ENCODE assay signal across 8 cellular contexts in genomic region chr7:105005006-105005405, GRCh38. TPM values are rescaled to one million over a fixed set of nuclear protein-coding genes. Genes with fewer than 3 reads are reported as not detected.
DNase-seq lines count a peak whose midpoint lies in the region; ATAC-seq and TF ChIP-seq lines count a peak whose summit lies in the region.
"Not testable (repeated sequence)": the region's sequence is repeated elsewhere in the genome, so short reads cannot be mapped to it uniquely, and the experiment has no call there.

No MANE protein-coding gene starts in this region.

- not testable (repeated sequence) for H2BK15ac ChIP-seq in H9 (ENCODE audit: low read depth, low read length)

- H3K27me3 ChIP-seq in H9 (ENCODE audit: insufficient read depth, low read length); colonic mucosa; left ventricle myocardium inferior (ENCODE audit: low read depth): not testable (repeated sequence)

- not testable (repeated sequence) for H2AFZ ChIP-seq in H9 (ENCODE audit: low read length)

- H3K27me3 Mint-ChIP-seq in H9 (ENCODE audit: low read depth); T-helper 2 cell treated with Interferon-gamma antibody and Interleukin-4, amounts not matched to agents 5 μg/mL and 100 μg/mL, for 36 hours (ENCODE audit: low read depth); activated T-helper 17 cell treated with anti-CD3 and anti-CD28 coated beads, Interleukin-2, amount 50 U/mL, for 72 hours; naive thymus-derived CD8-positive, alpha-beta T cell: not testable (repeated sequence)

- not testable (repeated sequence) for H4K8ac ChIP-seq in H9 (replicated peaks; ENCODE audit: insufficient read length, low read depth, low read length)

- H3K36me3 ChIP-seq in colonic mucosa; left ventricle myocardium inferior; urinary bladder (ENCODE audit: insufficient read depth): not testable (repeated sequence)

- H3T11ph ChIP-seq in H9 (ENCODE audit: low read length): not testable (repeated sequence)

- H3K79me1 ChIP-seq in H9 (ENCODE audit: insufficient read depth, low read depth, low read length, poor library complexity, severe bottlenecking): not testable (repeated sequence)

- not testable (repeated sequence) for H3K4me3 Mint-ChIP-seq in H9; stimulated activated effector memory CD8-positive, alpha-beta T cell treated with anti-CD3 and anti-CD28 coated beads, Interleukin-12 subunit alpha, Interleukin-12 subunit beta, amount 100 ng/mL, for 72 hours
- H3K4me3 Mint-ChIP-seq in T-helper 2 cell treated with Interferon-gamma antibody and Interleukin-4, amounts not matched to agents 5 μg/mL and 100 μg/mL, for 36 hours: peak overlapping the region; percentile 43
- peak overlapping the region; percentile 66 for H3K4me3 Mint-ChIP-seq in activated T-helper 17 cell treated with anti-CD3 and anti-CD28 coated beads, Interleukin-2, amount 50 U/mL, for 72 hours
- peak overlapping the region in 9 of 10 donors; percentile 6 to 66 (median 51) for H3K4me3 Mint-ChIP-seq in naive thymus-derived CD8-positive, alpha-beta T cell

- not testable (repeated sequence) for H3K14ac ChIP-seq in H9 (ENCODE audit: insufficient read depth, low read length)

- H3K9me3 Mint-ChIP-seq in H9; T-helper 2 cell treated with Interferon-gamma antibody and Interleukin-4, amounts not matched to agents 5 μg/mL and 100 μg/mL, for 36 hours; activated T-helper 17 cell treated with anti-CD3 and anti-CD28 coated beads, Interleukin-2, amount 50 U/mL, for 72 hours; naive thymus-derived CD8-positive, alpha-beta T cell; stimulated activated effector memory CD8-positive, alpha-beta T cell treated with anti-CD3 and anti-CD28 coated beads, Interleukin-12 subunit alpha, Interleukin-12 subunit beta, amount 100 ng/mL, for 72 hours: not testable (repeated sequence)

- intact Hi-C loops in colonic mucosa (cut with DNase I); left ventricle myocardium inferior (cut with micrococcal nuclease): not testable (repeated sequence)

- no CpG with 5 or more reads among the region's 8 CpGs for WGBS in H9 (ENCODE audit: extremely low coverage, insufficient read length, low lambda C conversion rate)
- WGBS in urinary bladder: 90% methylated on average over 8 of the region's 8 CpGs

- H3K9me3 ChIP-seq in H9 (ENCODE audit: control insufficient read depth, low read depth, low read length); colonic mucosa; left ventricle myocardium inferior (replicated peaks): not testable (repeated sequence)

- not testable (repeated sequence) for H3K9ac ChIP-seq in H9 (ENCODE audit: extremely low read depth, insufficient read length, low read length)
- H3K9ac ChIP-seq in colonic mucosa (ENCODE audit: low read depth in 2 of 2, low read length in 2 of 2): peak overlapping the region in 1 of 2 donors; percentile 42

- peaks cover 52 to 59% of the 10 kb centered on the region in 2 experiments for H3K4me1 Mint-ChIP-seq in H9
- H3K4me1 Mint-ChIP-seq in T-helper 2 cell treated with Interferon-gamma antibody and Interleukin-4, amounts not matched to agents 5 μg/mL and 100 μg/mL, for 36 hours (ENCODE audit: low read depth): peaks cover 63% of the 10 kb centered on the region
- H3K4me1 Mint-ChIP-seq in activated T-helper 17 cell treated with anti-CD3 and anti-CD28 coated beads, Interleukin-2, amount 50 U/mL, for 72 hours: peaks cover 48% of the 10 kb centered on the region
- H3K4me1 Mint-ChIP-seq in naive thymus-derived CD8-positive, alpha-beta T cell: peaks cover 32 to 97% (median 90%) of the 10 kb centered on the region in 4 donors
- H3K4me1 Mint-ChIP-seq in stimulated activated effector memory CD8-positive, alpha-beta T cell treated with anti-CD3 and anti-CD28 coated beads, Interleukin-12 subunit alpha, Interleukin-12 subunit beta, amount 100 ng/mL, for 72 hours: peaks cover 62% of the 10 kb centered on the region

- not testable (repeated sequence) for H4K91ac ChIP-seq in H9 (ENCODE audit: insufficient read length, low read depth, low read length)

- H3K79me2 ChIP-seq in H9 (ENCODE audit: insufficient read depth, low read length): peaks cover 67% of the 10 kb centered on the region

- H3K4ac ChIP-seq in H9 (ENCODE audit: low read depth, low read length): not testable (repeated sequence)

- not testable (repeated sequence) for H2BK20ac ChIP-seq in H9 (ENCODE audit: low read depth, low read length, poor library complexity, severe bottlenecking)

- H4K5ac ChIP-seq in H9 (ENCODE audit: insufficient read length, low read depth, low read length): not testable (repeated sequence)

- H2BK12ac ChIP-seq in H9 (ENCODE audit: insufficient read length, low read depth, low read length): not testable (repeated sequence)

- not testable (repeated sequence) for ATAC-seq in activated T-helper 17 cell treated with anti-CD3 and anti-CD28 coated beads, Interleukin-2, amount 50 U/mL, for 72 hours (replicated peaks); naive thymus-derived CD8-positive, alpha-beta T cell; stimulated activated effector memory CD8-positive, alpha-beta T cell treated with anti-CD3 and anti-CD28 coated beads, Interleukin-12 subunit alpha, Interleukin-12 subunit beta, amount 100 ng/mL, for 72 hours

- H2AK5ac ChIP-seq in H9 (ENCODE audit: insufficient read length, low read length): not testable (repeated sequence)

- H3K18ac ChIP-seq in H9 (ENCODE audit: insufficient read length, low read depth, low read length): not testable (repeated sequence)

- H2BK5ac ChIP-seq in H9 (ENCODE audit: insufficient read length, low read length): not testable (repeated sequence)

- not testable (repeated sequence) for DNase-seq in H9; T-helper 2 cell treated with Interferon-gamma antibody and Interleukin-4, amounts not matched to agents 5 μg/mL and 100 μg/mL, for 36 hours (ENCODE audit: low spot score); colonic mucosa; left ventricle myocardium inferior; naive thymus-derived CD8-positive, alpha-beta T cell; stimulated activated effector memory CD8-positive, alpha-beta T cell treated with anti-CD3 and anti-CD28 coated beads, Interleukin-12 subunit alpha, Interleukin-12 subunit beta, amount 100 ng/mL, for 72 hours (ENCODE audit: low spot score in 2 of 2)

- H3K23ac ChIP-seq in H9 (ENCODE audit: insufficient read length, low read depth, low read length): not testable (repeated sequence)

- not testable (repeated sequence) for H2BK120ac ChIP-seq in H9 (ENCODE audit: low read depth, low read length, poor library complexity, severe bottlenecking)

- TF ChIP-seq CTCF in H9 (conservative IDR thresholded peaks at IDR 0.05); colonic mucosa (IDR thresholded peaks at IDR 0.05); left ventricle myocardium inferior (IDR thresholded peaks at IDR 0.05; ENCODE audit: borderline replicate concordance): not testable (repeated sequence)

- not testable (repeated sequence) for H3K4me3 ChIP-seq in colonic mucosa; left ventricle myocardium inferior; urinary bladder (ENCODE audit: low read depth, low read length)

- H3K23me2 ChIP-seq in H9 (ENCODE audit: insufficient read length, low read depth, low read length, poor library complexity, severe bottlenecking): not testable (repeated sequence)

- POLR2A ChIA-PET in naive thymus-derived CD8-positive, alpha-beta T cell (lab: Charles Lee): interaction anchor here (6.4 to 14.6 kb wide), 2 partner anchors 9 to 22 kb away, joined by 30 to 500 read pairs; partner anchors contain the start of gene KMT2E

- H3K4me2 ChIP-seq in H9 (ENCODE audit: insufficient read depth, insufficient read length, low read length): not testable (repeated sequence)

- H3K36me3 Mint-ChIP-seq in H9 (ENCODE audit: insufficient read depth in 1 of 3, low read depth in 3 of 3): peaks cover 9 to 23% (median 23%) of the 10 kb centered on the region in 3 experiments; a peak in 6 of 7 replicates
- peaks cover 38% of the 10 kb centered on the region for H3K36me3 Mint-ChIP-seq in T-helper 2 cell treated with Interferon-gamma antibody and Interleukin-4, amounts not matched to agents 5 μg/mL and 100 μg/mL, for 36 hours (ENCODE audit: low read depth)
- H3K36me3 Mint-ChIP-seq in activated T-helper 17 cell treated with anti-CD3 and anti-CD28 coated beads, Interleukin-2, amount 50 U/mL, for 72 hours (ENCODE audit: low read depth): peaks cover 100% of the 10 kb centered on the region
- peaks cover 0 to 56% (median 6%) of the 10 kb centered on the region in 3 donors for H3K36me3 Mint-ChIP-seq in naive thymus-derived CD8-positive, alpha-beta T cell
- H3K36me3 Mint-ChIP-seq in stimulated activated effector memory CD8-positive, alpha-beta T cell treated with anti-CD3 and anti-CD28 coated beads, Interleukin-12 subunit alpha, Interleukin-12 subunit beta, amount 100 ng/mL, for 72 hours: peaks cover 100% of the 10 kb centered on the region

- not testable (repeated sequence) for H3K27ac ChIP-seq in H9 (ENCODE audit: insufficient read length, low read depth, low read length)
- H3K27ac ChIP-seq in colonic mucosa (peak overlapping the region; percentile 64), left ventricle myocardium inferior (replicated peaks) (peak overlapping the region; percentile 70), urinary bladder (ENCODE audit: low read depth) (peak overlapping the region; percentile 10)

- not testable (repeated sequence) for H3K56ac ChIP-seq in H9 (ENCODE audit: insufficient read length, low read depth, low read length)

- H4K20me1 ChIP-seq in H9 (ENCODE audit: control insufficient read depth, insufficient read depth, insufficient read length): not testable (repeated sequence)

- H3K4me1 ChIP-seq in H9 (ENCODE audit: insufficient read depth, low read length); urinary bladder (ENCODE audit: insufficient read depth): not testable (repeated sequence)
- peaks cover 31% of the 10 kb centered on the region for H3K4me1 ChIP-seq in colonic mucosa
- peaks cover 99% of the 10 kb centered on the region for H3K4me1 ChIP-seq in left ventricle myocardium inferior

- H3K27ac Mint-ChIP-seq in H9: peak overlapping the region in 2 of 3 experiments; percentile 36 to 81; a peak in 3 of 7 replicates
- H3K27ac Mint-ChIP-seq in T-helper 2 cell treated with Interferon-gamma antibody and Interleukin-4, amounts not matched to agents 5 μg/mL and 100 μg/mL, for 36 hours: not testable (repeated sequence)
- peak overlapping the region; percentile 33 for H3K27ac Mint-ChIP-seq in activated T-helper 17 cell treated with anti-CD3 and anti-CD28 coated beads, Interleukin-2, amount 50 U/mL, for 72 hours
- peak overlapping the region; percentile 2 to 90 (median 63) for H3K27ac Mint-ChIP-seq in naive thymus-derived CD8-positive, alpha-beta T cell
- peak overlapping the region; percentile 18 for H3K27ac Mint-ChIP-seq in stimulated activated effector memory CD8-positive, alpha-beta T cell treated with anti-CD3 and anti-CD28 coated beads, Interleukin-12 subunit alpha, Interleukin-12 subunit beta, amount 100 ng/mL, for 72 hours

RNA-seq across cellular contexts. Expression of gene KMT2E, which starts 9.0 kb away (rescaled TPM):
- total RNA-seq in H9 (2021) (34.2 and 38.2 TPM in 2 replicates), colonic mucosa (100 to 1,000 TPM in 1 of 2 donors, 10 to 100 TPM in 1; 78.6 to 116 TPM), left ventricle myocardium inferior (40.2 TPM), urinary bladder (198 TPM)
- total RNA-seq in activated T-helper 17 cell treated with anti-CD3 and anti-CD28 coated beads, Interleukin-2, amount 50 U/mL, for 72 hours: 100 to 1,000 TPM in 1 of 2 donors, 10 to 100 TPM in 1; 85.2 to 181 TPM
- 100 to 1,000 TPM; 186 to 188 TPM for total RNA-seq in naive thymus-derived CD8-positive, alpha-beta T cell
- 100 to 1,000 TPM; 119 to 193 (median 140) TPM for polyA plus RNA-seq in naive thymus-derived CD8-positive, alpha-beta T cell
- 43.1 TPM for polyA plus RNA-seq in urinary bladder
